17 cellular contexts compared by ENCODE assay signal in the genomic region with DNA sequence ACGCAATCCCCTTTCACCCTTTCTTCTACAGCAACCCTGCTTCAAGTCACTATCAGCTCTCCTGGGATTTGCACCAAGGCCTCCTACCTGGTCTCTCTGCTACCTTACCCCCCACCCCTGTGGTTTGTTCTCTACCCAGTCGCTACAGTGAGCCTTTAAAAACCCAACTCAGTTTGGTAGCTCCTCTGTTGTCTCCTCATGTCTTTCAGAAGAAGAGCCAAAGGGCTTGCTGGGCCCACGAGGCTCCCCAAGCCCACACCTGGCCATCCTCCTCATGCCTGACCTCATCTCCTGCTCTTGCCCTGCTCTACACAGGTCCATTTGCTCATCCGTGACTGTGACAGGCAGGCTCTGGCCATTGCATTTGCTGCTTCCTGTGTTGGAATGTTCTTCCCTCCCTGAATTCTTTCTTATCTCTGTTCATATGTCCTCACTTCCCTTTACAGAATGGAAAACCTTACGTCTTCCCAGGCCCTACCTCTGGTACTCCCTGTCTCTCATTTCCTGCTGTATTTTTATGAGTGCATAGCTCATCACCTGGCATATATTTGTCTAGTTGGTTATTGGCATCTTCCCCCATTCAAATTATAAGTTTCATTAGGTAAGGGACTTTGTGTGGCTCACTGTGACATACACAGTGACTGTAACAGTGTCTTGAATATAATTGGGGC. TPM values are rescaled to one million over a fixed set of nuclear protein-coding genes. Genes with fewer than 3 reads are reported as not detected.
DNase-seq lines count a peak whose midpoint lies in the region; ATAC-seq and TF ChIP-seq lines count a peak whose summit lies in the region.
"Had no signal": no experiment of that assay in that cellular context is flagged by ENCODE, and none has a peak within 500 bp of the region (broad histone marks: within the 10 kb centered on the region; RNA-seq: fewer than 3 reads in every experiment).

No MANE protein-coding gene starts in this region.

- H3K27ac ChIP-seq in heart right ventricle: peak overlapping the region in 5 of 10 donors; percentile 13 to 75 (median 60)
- H3K27ac ChIP-seq: GM23248 had no signal

- no peak for ATAC-seq in heart right ventricle
- no peak for ATAC-seq in Right ventricle myocardium superior (ENCODE audit: poor library complexity)
- ATAC-seq in HG02642 (IDR thresholded peaks at IDR 0.05; ENCODE audit: poor library complexity, unreplicated experiment): no peak
- no peak for ATAC-seq in GM19455 (IDR thresholded peaks at IDR 0.05; ENCODE audit: unreplicated experiment)
- ATAC-seq: activated naive CD8-positive, alpha-beta T cell treated with anti-CD3 and anti-CD28 coated beads, Interleukin-2, amount 50 U/mL, for 24 hours had no signal

- peak overlapping the region in 7 of 10 donors; percentile 6 to 71 (median 66) for H3K4me3 ChIP-seq in heart right ventricle
- H3K4me3 ChIP-seq in fibroblast of pulmonary artery (replicated peaks; ENCODE audit: low read depth, low read length): no peak overlapping the region
- H3K4me3 ChIP-seq: GM23248, lung had no signal

- H3K4me1 ChIP-seq in heart right ventricle: peaks cover 7 to 70% (median 31%) of the 10 kb centered on the region in 9 donors

- peaks cover 0 to 33% (median 0%) of the 10 kb centered on the region in 9 donors for H3K36me3 ChIP-seq in heart right ventricle

- intact Hi-C loops in heart right ventricle (cut with DNase I): loop anchor here (1.0 to 5.0 kb wide), 8 partner anchors 71 to 236 kb away; a partner anchor contains a TSS
- intact Hi-C loops in Right ventricle myocardium superior (cut with DNase I): loop anchor here (5.0 kb wide), 1 partner anchor 514 kb away; no protein-coding TSS in a partner anchor

- DNase-seq in heart right ventricle (no peak), Right ventricle myocardium superior (no peak), NCI-H226 (peak; percentile 41), fibroblast of pulmonary artery (ENCODE audit: low read depth) (peak; percentile 44), islet precursor cell (no peak), NCI-H2171 (lab: John Stamatoyannopoulos, UW) (no peak)

- TF ChIP-seq CTCF in heart right ventricle (IDR thresholded peaks at IDR 0.05) (no peak), fibroblast of pulmonary artery (IDR thresholded peaks at IDR 0.05; ENCODE audit: low read length, missing control alignments) (no peak)

- H3K27me3 ChIP-seq in heart right ventricle: peaks cover 0 to 16% (median 0%) of the 10 kb centered on the region in 7 donors
- H3K27me3 ChIP-seq: esophagus muscularis mucosa, upper lobe of left lung had no signal

- H3K9me3 ChIP-seq in heart right ventricle: no peaks in the 10 kb centered on the region
- H3K9me3 ChIP-seq: esophagus muscularis mucosa, SK-N-SH, upper lobe of left lung had no signal

- 55 to 58% methylated on average over 5 of the region's 5 CpGs for WGBS in heart right ventricle, 2 donors

RNA-seq across cellular contexts. Expression of a gene that starts 3.3 kb away (rescaled TPM):
- total RNA-seq in heart right ventricle (1 to 10 TPM in 9 of 10 donors, under 1 TPM in 1; 0.42 to 8.7 (median 2.1) TPM), Right ventricle myocardium superior (1.0 TPM)
- polyA plus RNA-seq in heart right ventricle: 1 to 10 TPM; 2.5 TPM
- total RNA-seq: HT1080, M059J had no signal
- polyA plus RNA-seq: naive thymus-derived CD8-positive, alpha-beta T cell had no signal

RNA-seq across cellular contexts. Expression of a gene that starts 11.8 kb away (rescaled TPM):
- total RNA-seq in heart right ventricle: 1 to 10 TPM; 1.5 to 4.7 (median 3.5) TPM
- 1 to 10 TPM; 1.4 to 2.2 TPM for polyA plus RNA-seq in heart right ventricle
- 3.3 TPM for total RNA-seq in Right ventricle myocardium superior
- polyA plus RNA-seq: SK-N-SH had no signal

Comparison
In these comparisons a context has a peak if more than half of its experiments do, and no peak if none do; other contexts are left out.
1. DNase-seq: peak in NCI-H226 (single experiment) and fibroblast of pulmonary artery (single experiment); none in heart right ventricle (0 of 2), Right ventricle myocardium superior (single experiment), islet precursor cell (single experiment) and NCI-H2171 (single experiment).